17 cellular contexts compared by ENCODE assay signal in the genomic region with DNA sequence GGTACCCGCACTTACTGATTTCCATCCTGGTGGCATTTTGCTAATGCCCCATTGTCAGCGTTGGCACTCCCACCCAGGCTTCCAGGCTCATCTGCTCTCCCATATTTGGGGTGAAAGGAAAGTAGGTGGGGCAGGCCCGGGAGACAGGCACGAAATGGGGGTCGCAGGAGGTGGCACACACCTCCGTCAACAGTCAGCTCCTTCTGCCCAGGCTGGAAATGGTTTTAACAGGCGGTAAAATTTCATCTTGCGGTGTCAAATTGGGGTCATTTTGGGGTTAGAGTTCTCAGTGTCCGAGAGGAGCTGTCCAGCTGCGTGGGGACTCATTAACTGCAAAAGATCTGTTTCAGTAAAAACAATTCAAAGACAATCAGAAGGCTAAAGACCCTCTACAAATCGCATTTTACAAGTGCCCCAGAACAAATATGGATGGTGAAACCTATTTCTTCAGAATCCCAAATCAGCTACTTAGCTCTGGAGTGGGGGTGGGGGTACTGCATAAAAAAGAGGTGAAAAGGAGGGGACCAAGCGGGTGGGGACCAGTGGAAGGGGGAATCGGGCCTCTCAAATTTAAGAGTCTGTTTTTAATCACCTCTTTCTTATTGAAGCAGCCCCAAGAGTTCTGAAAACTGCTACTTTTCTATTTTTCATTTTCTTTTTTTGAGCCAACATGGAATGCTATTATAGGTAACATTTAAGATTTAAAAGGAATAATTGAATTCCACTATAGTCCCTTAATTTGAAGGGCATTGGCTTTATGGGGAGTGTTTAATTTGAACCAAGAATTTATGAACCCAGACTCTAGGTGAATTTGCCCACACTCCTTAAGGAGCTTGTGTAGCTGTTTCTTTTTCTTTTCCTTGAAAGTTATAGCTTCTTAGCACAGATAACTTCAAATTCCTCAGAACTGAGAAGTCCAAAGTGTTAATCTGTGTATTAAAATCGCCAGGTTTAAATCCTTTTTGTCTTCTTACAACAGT. TPM values are rescaled to one million over a fixed set of nuclear protein-coding genes. Genes with fewer than 3 reads are reported as not detected.
DNase-seq lines count a peak whose midpoint lies in the region; ATAC-seq and TF ChIP-seq lines count a peak whose summit lies in the region.
"Had no signal": no experiment of that assay in that cellular context is flagged by ENCODE, and none has a peak within 500 bp of the region (broad histone marks: within the 10 kb centered on the region; RNA-seq: fewer than 3 reads in every experiment).

No MANE protein-coding gene starts in this region.

- H3K27ac ChIP-seq in H9 (ENCODE audit: insufficient read length, low read depth, low read length) (no peak overlapping the region), gastroesophageal sphincter (peak overlapping the region; percentile 15 to 98 (median 94)), prostate gland (peak overlapping the region; percentile 87 to 92)
- H3K27ac ChIP-seq: ascending aorta, parathyroid adenoma had no signal

- H3K36me3 ChIP-seq in gastroesophageal sphincter (no peaks in the 10 kb centered on the region), prostate gland (no peaks in the 10 kb centered on the region)
- H3K36me3 ChIP-seq: ascending aorta had no signal

- TF ChIP-seq CTCF in H9 (conservative IDR thresholded peaks at IDR 0.05), result no peak
- no peak for TF ChIP-seq CTCF in astrocyte of the cerebellum (IDR thresholded peaks at IDR 0.05; ENCODE audit: low read depth, low read length, missing control alignments)
- no peak for TF ChIP-seq CTCF in gastroesophageal sphincter (IDR thresholded peaks at IDR 0.05)
- TF ChIP-seq CTCF in prostate gland (IDR thresholded peaks at IDR 0.05), result no peak
- no peak for TF ChIP-seq CTCF in GM13977 (IDR thresholded peaks at IDR 0.05; ENCODE audit: extremely low read depth, insufficient read depth, missing control alignments)

- no peak overlapping the region for H3K27ac Mint-ChIP-seq in H9

- no peak overlapping the region for H2AFZ ChIP-seq in H9 (ENCODE audit: low read length)
- H2AFZ ChIP-seq: parathyroid adenoma had no signal

- H3K4me3 Mint-ChIP-seq in H9, result peak overlapping the region in 1 of 2 experiments; percentile 60; a peak in 2 of 5 replicates

- no peak overlapping the region for H2BK5ac ChIP-seq in H9 (ENCODE audit: insufficient read length, low read length)

- in situ Hi-C loops in astrocyte of the cerebellum (cut with HindIII; ENCODE audit: low sequenced_read_pairs), result loop anchor here (25.0 kb wide), 1 partner anchor 217 kb away; no protein-coding TSS in a partner anchor
- in situ Hi-C loops in GM13977 (cut with MboI; ENCODE audit: low pct_unique_long_range_greater_than_20kb, low sequenced_read_pairs, unreplicated experiment), result loop anchor here (10.0 to 25.0 kb wide), 4 partner anchors 220 to 1817 kb away; no protein-coding TSS in a partner anchor

- no peak overlapping the region for H3K23ac ChIP-seq in H9 (ENCODE audit: insufficient read length, low read depth, low read length)

- no peaks in the 10 kb centered on the region for H3K79me1 ChIP-seq in H9 (ENCODE audit: insufficient read depth, low read depth, low read length, poor library complexity, severe bottlenecking)

- H2BK15ac ChIP-seq in H9 (ENCODE audit: low read depth, low read length), result no peak overlapping the region

- TF ChIP-seq POLR2A in gastroesophageal sphincter (IDR thresholded peaks at IDR 0.05) (no peak), prostate gland (IDR thresholded peaks at IDR 0.05) (no peak)

- H3K27me3 ChIP-seq in H9 (ENCODE audit: insufficient read depth, low read length), result peaks cover 56% of the 10 kb centered on the region; the same call in 1 of the 2 replicates
- H3K27me3 ChIP-seq in gastroesophageal sphincter, result no peaks in the 10 kb centered on the region
- no peaks in the 10 kb centered on the region for H3K27me3 ChIP-seq in prostate gland (replicated peaks; ENCODE audit: insufficient read depth)
- H3K27me3 ChIP-seq: ascending aorta had no signal

- H3K4me3 ChIP-seq in astrocyte of the cerebellum (ENCODE audit: low read depth, low read length) (peak overlapping the region; percentile 88), gastroesophageal sphincter (peak overlapping the region in 1 of 2 donors; percentile 85), prostate gland (peak overlapping the region; percentile 57 to 65)

- H2BK120ac ChIP-seq in H9 (ENCODE audit: low read depth, low read length, poor library complexity, severe bottlenecking), result no peak overlapping the region

- H3T11ph ChIP-seq in H9 (ENCODE audit: low read length), result no peak overlapping the region

- TF ChIP-seq EP300 in gastroesophageal sphincter (IDR thresholded peaks at IDR 0.05), result no peak

- peak; percentile 31 for DNase-seq in H9
- DNase-seq in astrocyte of the cerebellum (ENCODE audit: low read depth), result no peak
- no peak for DNase-seq in prostate gland (ENCODE audit: low spot score)
- DNase-seq in GM13977 (ENCODE audit: low spot score), result no peak
- no peak for DNase-seq in HuH-7.5 (ENCODE audit: low spot score)
- DNase-seq: activated CD4-positive, alpha-beta T cell treated with anti-CD3 and anti-CD28 coated beads, Interleukin-2, amount 50 U/mL, for 4 hours; activated effector memory CD4-positive, alpha-beta T cell treated with Interleukin-2 at 50 U/mL for 16 hours; MM.1S; NCI-H2171; SHP77; trophoblast cell had no signal

- H3K79me2 ChIP-seq in H9 (ENCODE audit: insufficient read depth, low read length), result no peaks in the 10 kb centered on the region
- H3K79me2 ChIP-seq: parathyroid adenoma had no signal

- H3K23me2 ChIP-seq in H9 (ENCODE audit: insufficient read length, low read depth, low read length, poor library complexity, severe bottlenecking), result peaks cover 43% of the 10 kb centered on the region

- intact Hi-C loops in prostate gland (cut with DNase I), result loop anchor here (5.0 to 10.0 kb wide), 5 partner anchors 500 to 1800 kb away; no protein-coding TSS in a partner anchor

- H3K9ac ChIP-seq in H9 (ENCODE audit: extremely low read depth, insufficient read length, low read length), result no peak overlapping the region
- H3K9ac ChIP-seq: parathyroid adenoma had no signal

- no peak overlapping the region for H4K91ac ChIP-seq in H9 (ENCODE audit: insufficient read length, low read depth, low read length)

- no peak overlapping the region for H3K4me2 ChIP-seq in H9 (ENCODE audit: insufficient read depth, insufficient read length, low read length)

- no peaks in the 10 kb centered on the region for H4K20me1 ChIP-seq in H9 (ENCODE audit: control insufficient read depth, insufficient read depth, insufficient read length)

- H2AK5ac ChIP-seq in H9 (ENCODE audit: insufficient read length, low read length), result no peak overlapping the region

- peaks cover 0 to 8% of the 10 kb centered on the region in 2 experiments; a peak in 3 of 5 replicates for H3K9me3 Mint-ChIP-seq in H9

- H3K9me3 ChIP-seq in H9 (ENCODE audit: control insufficient read depth, low read depth, low read length), result no peaks in the 10 kb centered on the region
- H3K9me3 ChIP-seq in gastroesophageal sphincter, result no peaks in the 10 kb centered on the region
- H3K9me3 ChIP-seq in prostate gland, result no peaks in the 10 kb centered on the region
- H3K9me3 ChIP-seq: ascending aorta had no signal

- no CpG with 5 or more reads among the region's 14 CpGs for WGBS in H9 (ENCODE audit: extremely low coverage, insufficient read length, low lambda C conversion rate)
- whole genome bisulfite sequencing in gastroesophageal sphincter (ENCODE audit: low coverage in 1 of 2), 2 donors, result 21 to 60% methylated on average over 8 to 14 of the region's 14 CpGs
- WGBS in prostate gland, result 16% methylated on average over 14 of the region's 14 CpGs

- H3K4me1 ChIP-seq in H9 (ENCODE audit: insufficient read depth, low read length), result peaks cover 2% of the 10 kb centered on the region; the same call in 1 of the 2 replicates
- H3K4me1 ChIP-seq in gastroesophageal sphincter, result peaks cover 0 to 19% (median 0%) of the 10 kb centered on the region in 3 donors
- no peaks in the 10 kb centered on the region for H3K4me1 ChIP-seq in prostate gland (replicated peaks)
- H3K4me1 ChIP-seq: parathyroid adenoma had no signal

- ATAC-seq in gastroesophageal sphincter, result no peak
- ATAC-seq in GM19328 (IDR thresholded peaks at IDR 0.05; ENCODE audit: unreplicated experiment), result no peak
- ATAC-seq in HG03571 (IDR thresholded peaks at IDR 0.05; ENCODE audit: unreplicated experiment), result no peak
- ATAC-seq: HCT116 had no signal

- H3K36me3 Mint-ChIP-seq in H9 (ENCODE audit: insufficient read depth in 1 of 3, low read depth in 3 of 3), result no peaks in the 10 kb centered on the region; a peak in 1 of 7 replicates

- no peak overlapping the region for H3K18ac ChIP-seq in H9 (ENCODE audit: insufficient read length, low read depth, low read length)

- peaks cover 49 to 77% of the 10 kb centered on the region in 2 experiments for H3K4me1 Mint-ChIP-seq in H9

- H3K56ac ChIP-seq in H9 (ENCODE audit: insufficient read length, low read depth, low read length), result no peak overlapping the region

- no peak overlapping the region for H2BK12ac ChIP-seq in H9 (ENCODE audit: insufficient read length, low read depth, low read length)

- peaks cover 99% of the 10 kb centered on the region for H3K27me3 Mint-ChIP-seq in H9 (ENCODE audit: low read depth)

- H3K4ac ChIP-seq in H9 (ENCODE audit: low read depth, low read length), result no peak overlapping the region

- no peak overlapping the region for H4K5ac ChIP-seq in H9 (ENCODE audit: insufficient read length, low read depth, low read length)

- H4K8ac ChIP-seq in H9 (replicated peaks; ENCODE audit: insufficient read length, low read depth, low read length), result no peak overlapping the region

- H3K14ac ChIP-seq in H9 (ENCODE audit: insufficient read depth, low read length), result no peak overlapping the region

- no peak overlapping the region for H2BK20ac ChIP-seq in H9 (ENCODE audit: low read depth, low read length, poor library complexity, severe bottlenecking)

RNA-seq across cellular contexts. Expression of gene MEIS2, which starts 4.4 kb away (rescaled TPM):
- total RNA-seq in H9 (2021), result 0.35 and 0.50 TPM in 2 replicates
- total RNA-seq in gastroesophageal sphincter, result 100 to 1,000 TPM in 1 of 4 donors, 10 to 100 TPM in 3; 43.1 to 108 (median 85.7) TPM
- total RNA-seq in prostate gland, result 10 to 100 TPM; 53.4 to 73.2 TPM

Comparison
In these comparisons a context has a peak if more than half of its experiments do, and no peak if none do; other contexts are left out.
1. RNA of gene MEIS2, which starts 4.4 kb away (total RNA-seq): 43.1 to 108 TPM in gastroesophageal sphincter and 53.4 to 73.2 TPM in prostate gland; 0.35 to 0.50 TPM in H9; every median in the first group is over 10 times any median in the second.